9 cellular contexts compared by ENCODE assay signal in genomic region chr1:238101923-238102322, GRCh38.
"Had no signal": no experiment of that assay in that cellular context is flagged by ENCODE, and none has a peak within 500 bp of the region (broad histone marks: within the 10 kb centered on the region; RNA-seq: fewer than 3 reads in every experiment).

No MANE protein-coding gene starts in this region.

- H3K9me3 ChIP-seq: HAP-1 had no signal

- DNase-seq: GM23248, GOT3, H7, H9, HCEC 1CT, HFFc6 had no signal

- H3K4me2 ChIP-seq: GM23338 had no signal

- H3K27ac Mint-ChIP-seq: GM23338, H9, HFFc6 had no signal

- H3K36me3 ChIP-seq: HAP-1 had no signal

- H3K9ac ChIP-seq: GM23248 had no signal

- H3K27ac ChIP-seq: GM23248 had no signal

- ATAC-seq: GM23338, HCT116 had no signal

- H3K4me1 Mint-ChIP-seq: GM23338, H9 had no signal

- H3K4me3 ChIP-seq: GM23248, GM23338, HAP-1 had no signal

- H3K4me1 ChIP-seq: HAP-1 had no signal

- H3K4me3 Mint-ChIP-seq: GM23338, H9 had no signal

- H2AFZ ChIP-seq: GM23248, GM23338 had no signal
